ENCODE assay signal across 10 cellular contexts in the genomic region with DNA sequence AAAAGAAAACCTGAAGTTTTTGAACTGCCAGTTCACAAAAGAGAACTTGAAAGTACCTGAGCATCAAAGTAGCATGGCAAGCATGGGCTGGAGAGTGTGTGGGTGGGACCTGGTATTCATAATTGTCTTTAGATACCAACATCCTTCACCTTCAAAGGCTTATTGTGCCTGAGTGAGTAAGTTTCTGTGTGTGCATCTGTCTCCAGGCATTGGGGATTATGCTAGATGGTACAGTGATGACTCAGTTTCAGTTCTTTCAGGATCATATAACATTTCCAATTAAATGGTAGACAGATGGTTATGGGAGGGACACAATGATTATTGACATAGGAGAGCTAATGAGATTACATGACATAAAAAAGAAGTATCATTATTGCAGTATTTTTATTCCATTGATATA.
A peak's percentile ranks its signal among the peaks of the same experiment; 100 is the strongest.
DNase-seq lines count a peak whose midpoint lies in the region; ATAC-seq lines count a peak whose summit lies in the region.
"Had no signal": no experiment of that assay in that cellular context is flagged by ENCODE, and none has a peak within 500 bp of the region (broad histone marks: within the 10 kb centered on the region; RNA-seq: fewer than 3 reads in every experiment).

No MANE protein-coding gene starts in this region.

- H3K9me3 ChIP-seq in Karpas-422 (ENCODE audit: low read length) = no peaks in the 10 kb centered on the region
- H3K9me3 ChIP-seq: heart right ventricle had no signal

- ATAC-seq in HG02642 (IDR thresholded peaks at IDR 0.05; ENCODE audit: poor library complexity, unreplicated experiment) (peak; percentile 54), HG03097 (IDR thresholded peaks at IDR 0.05; ENCODE audit: low FRiP score, unreplicated experiment) (no peak)
- ATAC-seq: heart right ventricle had no signal

- no peaks in the 10 kb centered on the region for H3K27me3 ChIP-seq in Karpas-422 (ENCODE audit: low read length)
- H3K27me3 ChIP-seq: heart right ventricle had no signal

- no peak overlapping the region for H3K4me3 ChIP-seq in Karpas-422 (ENCODE audit: low read length)
- H3K4me3 ChIP-seq: heart right ventricle had no signal

- H3K4me1 ChIP-seq in Karpas-422 (ENCODE audit: low read length) = no peaks in the 10 kb centered on the region

- DNase-seq in AG08396 (ENCODE audit: low spot score) = peak; percentile 35
- peak; percentile 81 for DNase-seq in activated CD4-positive, alpha-beta T cell treated with anti-CD3 and anti-CD28 coated beads for 48 hours
- peak; percentile 69 for DNase-seq in kidney tubule cell (ENCODE audit: low spot score)
- DNase-seq in cerebellar nuclear complex (lab: John Stamatoyannopoulos, UW) = no peak
- DNase-seq in COR-L47 (lab: John Stamatoyannopoulos, UW) = no peak
- DNase-seq in Karpas-422 = no peak
- DNase-seq: heart right ventricle, OCI-M1 had no signal

- no peaks in the 10 kb centered on the region for H3K36me3 ChIP-seq in Karpas-422 (ENCODE audit: insufficient read depth, low read length)

- H2AFZ ChIP-seq in Karpas-422 (ENCODE audit: low read length) = no peak overlapping the region

- no peaks in the 10 kb centered on the region for H3K9me2 ChIP-seq in Karpas-422 (replicated peaks; ENCODE audit: insufficient read depth, low read length)

- H4K20me1 ChIP-seq in Karpas-422 (ENCODE audit: insufficient read depth, low read depth, low read length) = peaks cover 22% of the 10 kb centered on the region; the same call in 1 of the 2 replicates

- no peak overlapping the region for H3K4me2 ChIP-seq in Karpas-422 (ENCODE audit: low read depth, low read length, poor library complexity, severe bottlenecking)

- no peak overlapping the region for H3K27ac ChIP-seq in Karpas-422 (ENCODE audit: low read length)
- H3K27ac ChIP-seq: heart right ventricle had no signal

- H3K9ac ChIP-seq in Karpas-422 (ENCODE audit: low read length) = no peak overlapping the region

- no peaks in the 10 kb centered on the region for H3K79me2 ChIP-seq in Karpas-422 (ENCODE audit: low read length)

Comparison
In these comparisons a context has a peak if more than half of its experiments do, and no peak if none do; other contexts are left out.
1. DNase-seq: peak in AG08396 (single experiment), activated CD4-positive, alpha-beta T cell treated with anti-CD3 and anti-CD28 coated beads for 48 hours (single experiment) and kidney tubule cell (single experiment); none in cerebellar nuclear complex (0 of 2), COR-L47 (single experiment) and Karpas-422 (single experiment).